1 cellular context compared by ENCODE assay signal in genomic region chr14:61468063-61468825, GRCh38.
TF ChIP-seq lines count a peak whose summit lies in the region.

No MANE protein-coding gene starts in this region.

TF ChIP-seq in IMR-90, 13 proteins besides CTCF, POLR2A, EP300 and RAD21:
- TF ChIP-seq ELK1 (IDR thresholded peaks at IDR 0.05; ENCODE audit: borderline replicate concordance, low read depth, low read length) (no peak), CHD1 (IDR thresholded peaks at IDR 0.05; ENCODE audit: low read depth, low read length) (no peak), BHLHE40 (IDR thresholded peaks at IDR 0.05; ENCODE audit: low read depth, low read length) (no peak), FOS (IDR thresholded peaks at IDR 0.05; ENCODE audit: low read depth, low read length) (no peak), CEBPB (IDR thresholded peaks at IDR 0.05; ENCODE audit: low read depth, low read length) (no peak), RFX5 (IDR thresholded peaks at IDR 0.05; ENCODE audit: low read depth, low read length) (no peak), RCOR1 (IDR thresholded peaks at IDR 0.05; ENCODE audit: insufficient replicate concordance, low read length) (no peak)
